In the genomic region with DNA sequence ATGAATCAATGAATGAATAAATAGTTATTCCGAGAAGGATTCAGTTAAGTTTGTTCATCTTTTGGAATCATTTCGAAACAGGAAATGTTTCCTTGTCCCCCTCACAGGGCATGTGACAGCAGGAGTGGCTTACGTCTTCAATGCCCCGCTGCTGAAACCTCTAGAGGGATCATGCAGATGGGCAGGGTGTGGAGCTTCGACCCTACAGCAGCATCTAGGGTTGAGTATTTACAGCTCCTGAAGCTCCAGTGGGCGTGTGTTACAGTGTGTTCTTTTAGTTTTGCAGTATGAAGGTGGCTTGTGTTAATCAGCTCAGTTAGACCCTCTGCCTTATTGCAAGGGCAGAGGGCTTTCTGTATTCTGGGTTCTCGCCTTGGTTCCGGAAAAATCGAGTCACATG, we compare ENCODE assay signal across 17 cellular contexts. TPM values are rescaled to one million over a fixed set of nuclear protein-coding genes. Genes with fewer than 3 reads are reported as not detected.
DNase-seq lines count a peak whose midpoint lies in the region; ATAC-seq and TF ChIP-seq lines count a peak whose summit lies in the region.
"Had no signal": no experiment of that assay in that cellular context is flagged by ENCODE, and none has a peak within 500 bp of the region (broad histone marks: within the 10 kb centered on the region; RNA-seq: fewer than 3 reads in every experiment).

No MANE protein-coding gene starts in this region.

- no peaks in the 10 kb centered on the region for H3K79me1 ChIP-seq in mesendoderm (ENCODE audit: low read length)

- H3K4me1 ChIP-seq in gastroesophageal sphincter (peaks cover 0 to 5% (median 0%) of the 10 kb centered on the region in 3 donors), mesendoderm (ENCODE audit: control insufficient read depth, low read depth, low read length) (no peaks in the 10 kb centered on the region)
- H3K4me1 ChIP-seq: Peyer's patch had no signal

- WGBS in gastroesophageal sphincter (ENCODE audit: low coverage in 1 of 2), 2 donors, result 61 to 63% methylated on average over 5 to 9 of the region's 9 CpGs
- WGBS in mesendoderm (ENCODE audit: extremely low coverage, insufficient coverage, low lambda C conversion rate), result no CpG with 5 or more reads among the region's 9 CpGs

- H2BK120ac ChIP-seq in mesendoderm (ENCODE audit: low read depth, low read length), result no peak overlapping the region

- intact Hi-C loops in Right ventricle myocardium inferior (cut with DNase I) (no loop called here), cardiac septum (cut with DNase I) (no loop called here)

- no peak for TF ChIP-seq POLR2A in gastroesophageal sphincter (IDR thresholded peaks at IDR 0.05)

- TF ChIP-seq CTCF in gastroesophageal sphincter (IDR thresholded peaks at IDR 0.05) (no peak), progenitor cell of endocrine pancreas (IDR thresholded peaks at IDR 0.05; ENCODE audit: unreplicated experiment) (no peak)

- no peaks in the 10 kb centered on the region for H3K79me2 ChIP-seq in mesendoderm (ENCODE audit: control insufficient read depth, insufficient read depth, low read length)

- H3K56ac ChIP-seq in mesendoderm (ENCODE audit: low read length), result no peak overlapping the region

- no peak overlapping the region for H2AK5ac ChIP-seq in mesendoderm (ENCODE audit: low read length)

- H3K4me3 ChIP-seq in gastroesophageal sphincter, result peak overlapping the region in 1 of 2 donors; percentile 27
- no peak overlapping the region for H3K4me3 ChIP-seq in mesendoderm (ENCODE audit: low read length)
- H3K4me3 ChIP-seq: Peyer's patch had no signal

- DNase-seq in Right ventricle myocardium inferior (ENCODE audit: missing footprints), result no peak
- DNase-seq in cardiac septum (ENCODE audit: low spot score), result no peak
- peak; percentile 2 for DNase-seq in mesendoderm
- DNase-seq in HuH-7 (ENCODE audit: low spot score), result no peak
- no peak for DNase-seq in NCI-H526 (lab: John Stamatoyannopoulos, UW)
- no peak for DNase-seq in progenitor cell of endocrine pancreas (ENCODE audit: low spot score, unreplicated experiment)
- DNase-seq: 8988T, DMS153, EL, HCEC 1CT, NCI-H146, NCI-H345, Peyer's patch, SIG-M5 had no signal

- peaks cover 5% of the 10 kb centered on the region for H3K4me1 Mint-ChIP-seq in progenitor cell of endocrine pancreas (ENCODE audit: low read depth)

- H3K23ac ChIP-seq in mesendoderm (ENCODE audit: low read length), result no peak overlapping the region

- H3K36me3 ChIP-seq in gastroesophageal sphincter, result no peaks in the 10 kb centered on the region
- no peaks in the 10 kb centered on the region for H3K36me3 ChIP-seq in mesendoderm (ENCODE audit: control insufficient read depth, insufficient read depth, low read length)
- H3K36me3 ChIP-seq: Peyer's patch had no signal

- TF ChIP-seq EP300 in gastroesophageal sphincter (IDR thresholded peaks at IDR 0.05), result no peak

- H4K5ac ChIP-seq in mesendoderm (ENCODE audit: low read length), result no peak overlapping the region

- peak overlapping the region in 2 of 4 donors; percentile 5 to 33 for H3K27ac ChIP-seq in gastroesophageal sphincter
- no peak overlapping the region for H3K27ac ChIP-seq in mesendoderm (ENCODE audit: low read depth, low read length)
- H3K27ac ChIP-seq: C4-2B, Peyer's patch had no signal

- H3K27me3 ChIP-seq in gastroesophageal sphincter (no peaks in the 10 kb centered on the region), mesendoderm (ENCODE audit: insufficient read depth, low read length, poor library complexity) (no peaks in the 10 kb centered on the region)
- H3K27me3 ChIP-seq: Peyer's patch had no signal

- H3K4me3 Mint-ChIP-seq in progenitor cell of endocrine pancreas (ENCODE audit: low read depth), result no peak overlapping the region

- H4K8ac ChIP-seq in mesendoderm (ENCODE audit: low read depth, low read length), result no peak overlapping the region

- no peak overlapping the region for H3K4me2 ChIP-seq in mesendoderm (ENCODE audit: low read length)

- H3K18ac ChIP-seq in mesendoderm (ENCODE audit: low read length), result no peak overlapping the region

- H2BK5ac ChIP-seq in mesendoderm (ENCODE audit: low read length), result no peak overlapping the region

- no peaks in the 10 kb centered on the region for H3K9me3 Mint-ChIP-seq in progenitor cell of endocrine pancreas (ENCODE audit: low read depth)

- no peaks in the 10 kb centered on the region for H3K27me3 Mint-ChIP-seq in progenitor cell of endocrine pancreas

- no peak overlapping the region for H2BK15ac ChIP-seq in mesendoderm (replicated peaks; ENCODE audit: low read depth)

- no peaks in the 10 kb centered on the region for H3K9me3 ChIP-seq in gastroesophageal sphincter
- H3K9me3 ChIP-seq: Peyer's patch had no signal

- peak; percentile 41 for ATAC-seq in Right ventricle myocardium inferior
- ATAC-seq in gastroesophageal sphincter, result peak; percentile 47
- ATAC-seq in HG03196 (IDR thresholded peaks at IDR 0.05; ENCODE audit: unreplicated experiment), result no peak

- H3K9ac ChIP-seq in mesendoderm (ENCODE audit: low read length), result no peak overlapping the region

- H3K4ac ChIP-seq in mesendoderm (ENCODE audit: low read depth, low read length), result no peak overlapping the region

- H3K27ac Mint-ChIP-seq in progenitor cell of endocrine pancreas, result no peak overlapping the region

- no peaks in the 10 kb centered on the region for H3K36me3 Mint-ChIP-seq in progenitor cell of endocrine pancreas (ENCODE audit: insufficient read depth)

RNA-seq across cellular contexts. Expression of gene NAV3, which starts 2.6 kb away (rescaled TPM):
- total RNA-seq in Right ventricle myocardium inferior (2.6 TPM), cardiac septum (2.9 TPM), gastroesophageal sphincter (10 to 100 TPM in 1 of 4 donors, 1 to 10 TPM in 3; 4.6 to 10.7 (median 6.6) TPM), progenitor cell of endocrine pancreas (11.5 and 11.7 TPM in 2 replicates)
- 0.79 TPM for polyA plus RNA-seq in mesendoderm (2013, experiment 1 of 2)
- 0.90 TPM for polyA plus RNA-seq in mesendoderm (2013, experiment 2 of 2)
